Comparison of ENCODE assay signal across 1 cellular context in genomic region chr12:104933128-104933527, GRCh38.
TF ChIP-seq lines count a peak whose summit lies in the region.

No MANE protein-coding gene starts in this region.

TF ChIP-seq in GM12878, 131 proteins besides CTCF, POLR2A, EP300 and RAD21 (continued from another document):
- no peak for TF ChIP-seq SKIL (IDR thresholded peaks at IDR 0.05; ENCODE audit: low read depth, poor library complexity, severe bottlenecking)
- peak; percentile 54; the same call in 1 of the 2 replicates for TF ChIP-seq MTA2 (IDR thresholded peaks at IDR 0.05; ENCODE audit: low read depth)
- TF ChIP-seq BMI1 (IDR thresholded peaks at IDR 0.05; ENCODE audit: borderline replicate concordance), result no peak
- peak; percentile 58; the same call in 1 of the 2 replicates for TF ChIP-seq RUNX3 (IDR thresholded peaks at IDR 0.05; ENCODE audit: low read length)
- TF ChIP-seq LARP7 (IDR thresholded peaks at IDR 0.05), result no peak
- no peak for TF ChIP-seq SREBF2 (IDR thresholded peaks at IDR 0.05; ENCODE audit: low read length)
- TF ChIP-seq NKRF (conservative IDR thresholded peaks at IDR 0.05), result no peak
- TF ChIP-seq SIX5 (IDR thresholded peaks at IDR 0.05; ENCODE audit: low read depth, low read length, severe bottlenecking), result no peak
- TF ChIP-seq USF1 (IDR thresholded peaks at IDR 0.05; ENCODE audit: borderline replicate concordance, extremely low read length, insufficient read depth, low read depth, low read length), result no peak
